ENCODE assay signal across 11 cellular contexts in genomic region chr10:12709516-12709915, GRCh38.
A peak's percentile ranks its signal among the peaks of the same experiment; 100 is the strongest.
DNase-seq lines count a peak whose midpoint lies in the region; ATAC-seq and TF ChIP-seq lines count a peak whose summit lies in the region.
"Had no signal": no experiment of that assay in that cellular context is flagged by ENCODE, and none has a peak within 500 bp of the region (broad histone marks: within the 10 kb centered on the region; RNA-seq: fewer than 3 reads in every experiment).

No MANE protein-coding gene starts in this region.

- H3K79me2 ChIP-seq in GM23338 (replicated peaks; ENCODE audit: insufficient read depth): no peaks in the 10 kb centered on the region
- no peaks in the 10 kb centered on the region for H3K79me2 ChIP-seq in hepatocyte

- 22% methylated on average over 2 of the region's 2 CpGs for WGBS in hepatocyte (ENCODE audit: low lambda C conversion rate, missing lambda C conversion rate)

- H3F3A ChIP-seq in GM23338 (replicated peaks; ENCODE audit: low read depth): no peaks in the 10 kb centered on the region

- H3K4me3 ChIP-seq in AG04450 (ENCODE audit: low read depth, low read length) (no peak overlapping the region), GM23338 (no peak overlapping the region), hepatocyte (no peak overlapping the region)

- H3K27me3 Mint-ChIP-seq in GM23338 (ENCODE audit: insufficient read depth, low read depth, poor library complexity): peaks cover 10% of the 10 kb centered on the region
- H3K27me3 Mint-ChIP-seq in activated naive CD8-positive, alpha-beta T cell treated with anti-CD3 and anti-CD28 coated beads, Interleukin-2, amount 50 U/mL, for 24 hours: no peaks in the 10 kb centered on the region
- H3K27me3 Mint-ChIP-seq: activated naive CD4-positive, alpha-beta T cell treated with anti-CD3 and anti-CD28 coated beads, Interleukin-2, amount 10 ng/mL, durations not matched to agents 7 days and 5 days had no signal

- H3K27ac ChIP-seq in AG04450 (ENCODE audit: low read depth, low read length): peak overlapping the region; percentile 79
- no peak overlapping the region for H3K27ac ChIP-seq in GM23338 (ENCODE audit: low read depth)
- H3K27ac ChIP-seq in hepatocyte: peak overlapping the region; percentile 82

- DNase-seq in AG04450 (ENCODE audit: low read depth, low spot score) (no peak), GM23338 (ENCODE audit: low spot score) (no peak), hepatocyte (ENCODE audit: low spot score) (no peak), GDM1 (lab: John Stamatoyannopoulos, UW) (no peak), Right ventricle myocardium superior (no peak)
- no peak for DNase-seq in activated naive CD8-positive, alpha-beta T cell treated with anti-CD3 and anti-CD28 coated beads, Interleukin-2, amount 50 U/mL, for 24 hours
- DNase-seq: activated naive CD4-positive, alpha-beta T cell treated with anti-CD3 and anti-CD28 coated beads, Interleukin-2, amount 10 ng/mL, durations not matched to agents 7 days and 5 days; NCI-H446 treated with DMSO at 0.1 percent for 48 hours; stimulated activated CD4-positive, alpha-beta T cell treated with anti-CD3 and anti-CD28 coated beads, Interleukin-4, amount 100 ng/mL, for 24 hours had no signal

- no peaks in the 10 kb centered on the region for H3K36me3 ChIP-seq in GM23338 (ENCODE audit: insufficient read depth)
- H3K36me3 ChIP-seq in hepatocyte (replicated peaks; ENCODE audit: insufficient read depth, low read depth): no peaks in the 10 kb centered on the region

- H3K9me3 ChIP-seq in AG04450 (ENCODE audit: control insufficient read depth, insufficient read depth, low read length) (peaks cover 3% of the 10 kb centered on the region; the same call in 1 of the 2 replicates), hepatocyte (ENCODE audit: low read depth) (no peaks in the 10 kb centered on the region)

- H3K4me1 ChIP-seq in GM23338 (ENCODE audit: insufficient read depth): peaks cover 18% of the 10 kb centered on the region
- peaks cover 29% of the 10 kb centered on the region for H3K4me1 ChIP-seq in hepatocyte (ENCODE audit: insufficient read depth)

- no peak overlapping the region for H3K4me3 Mint-ChIP-seq in GM23338
- no peak overlapping the region for H3K4me3 Mint-ChIP-seq in activated naive CD8-positive, alpha-beta T cell treated with anti-CD3 and anti-CD28 coated beads, Interleukin-2, amount 50 U/mL, for 24 hours
- H3K4me3 Mint-ChIP-seq: activated naive CD4-positive, alpha-beta T cell treated with anti-CD3 and anti-CD28 coated beads, Interleukin-2, amount 10 ng/mL, durations not matched to agents 7 days and 5 days had no signal

- H2AFZ ChIP-seq in GM23338: no peak overlapping the region
- H2AFZ ChIP-seq in hepatocyte: no peak overlapping the region

- intact Hi-C loops in Right ventricle myocardium superior (cut with DNase I): no loop called here

- H4K20me1 ChIP-seq in GM23338 (replicated peaks; ENCODE audit: insufficient read depth) (no peaks in the 10 kb centered on the region), hepatocyte (ENCODE audit: insufficient read depth, poor library complexity, severe bottlenecking) (no peaks in the 10 kb centered on the region)

- no peaks in the 10 kb centered on the region for H3K36me3 Mint-ChIP-seq in GM23338 (ENCODE audit: low read depth)
- H3K36me3 Mint-ChIP-seq in activated naive CD8-positive, alpha-beta T cell treated with anti-CD3 and anti-CD28 coated beads, Interleukin-2, amount 50 U/mL, for 24 hours (ENCODE audit: low read depth): no peaks in the 10 kb centered on the region
- H3K36me3 Mint-ChIP-seq: activated naive CD4-positive, alpha-beta T cell treated with anti-CD3 and anti-CD28 coated beads, Interleukin-2, amount 10 ng/mL, durations not matched to agents 7 days and 5 days had no signal

- ATAC-seq in GM23338 (no peak), Right ventricle myocardium superior (ENCODE audit: poor library complexity) (no peak), GM21367 (IDR thresholded peaks at IDR 0.05; ENCODE audit: unreplicated experiment) (no peak), HG03432 (IDR thresholded peaks at IDR 0.05; ENCODE audit: unreplicated experiment) (no peak)
- ATAC-seq in activated naive CD8-positive, alpha-beta T cell treated with anti-CD3 and anti-CD28 coated beads, Interleukin-2, amount 50 U/mL, for 24 hours: no peak

- H3K9me2 ChIP-seq in GM23338 (ENCODE audit: insufficient read depth): no peaks in the 10 kb centered on the region
- H3K9me2 ChIP-seq in hepatocyte (replicated peaks; ENCODE audit: insufficient read depth): no peaks in the 10 kb centered on the region

- TF ChIP-seq CTCF in AG04450 (IDR thresholded peaks at IDR 0.05; ENCODE audit: low read depth, low read length) (no peak), GM23338 (conservative IDR thresholded peaks at IDR 0.05; ENCODE audit: low read depth in 2 of 2) (no peak), hepatocyte (IDR thresholded peaks at IDR 0.05; ENCODE audit: poor library complexity) (no peak)

- peaks cover 41% of the 10 kb centered on the region for H3K4me1 Mint-ChIP-seq in GM23338
- peaks cover 53% of the 10 kb centered on the region for H3K4me1 Mint-ChIP-seq in activated naive CD8-positive, alpha-beta T cell treated with anti-CD3 and anti-CD28 coated beads, Interleukin-2, amount 50 U/mL, for 24 hours

- H3K27me3 ChIP-seq in AG04450 (ENCODE audit: control insufficient read depth, insufficient read depth, low read length): no peaks in the 10 kb centered on the region
- H3K27me3 ChIP-seq in GM23338 (ENCODE audit: insufficient read depth): no peaks in the 10 kb centered on the region
- H3K27me3 ChIP-seq in hepatocyte: no peaks in the 10 kb centered on the region

- CTCF ChIA-PET in AG04450 (lab: Charles Lee): interaction anchor here (0.9 to 6.3 kb wide), 10 partner anchors 19 to 514 kb away, joined by 3 to 93 read pairs (median 8); partner anchors contain the start of genes CDC123, NUDT5 and OPTN

- H3K4me2 ChIP-seq in GM23338 (no peak overlapping the region), hepatocyte (peak overlapping the region; percentile 26)

- 0 out of 2 replicates have a peak overlapping the region, but pooled peaks have one; percentile 40 for H3K27ac Mint-ChIP-seq in GM23338
- H3K27ac Mint-ChIP-seq in activated naive CD8-positive, alpha-beta T cell treated with anti-CD3 and anti-CD28 coated beads, Interleukin-2, amount 50 U/mL, for 24 hours: peak overlapping the region; percentile 65
- H3K27ac Mint-ChIP-seq: activated naive CD4-positive, alpha-beta T cell treated with anti-CD3 and anti-CD28 coated beads, Interleukin-2, amount 10 ng/mL, durations not matched to agents 7 days and 5 days had no signal

- POLR2A ChIA-PET in AG04450 (lab: Yijun Ruan, JAX): interaction anchor here (1.1 kb wide), 1 partner anchor 146 kb away, joined by 3 read pairs; no protein-coding TSS in a partner anchor

- no peaks in the 10 kb centered on the region for H3K9me3 Mint-ChIP-seq in GM23338
- no peaks in the 10 kb centered on the region for H3K9me3 Mint-ChIP-seq in activated naive CD8-positive, alpha-beta T cell treated with anti-CD3 and anti-CD28 coated beads, Interleukin-2, amount 50 U/mL, for 24 hours
- H3K9me3 Mint-ChIP-seq: activated naive CD4-positive, alpha-beta T cell treated with anti-CD3 and anti-CD28 coated beads, Interleukin-2, amount 10 ng/mL, durations not matched to agents 7 days and 5 days had no signal

TF ChIP-seq in GM23338, 12 proteins besides CTCF, POLR2A, EP300 and RAD21:
- TF ChIP-seq CREB1 (CRISPR knock-in tag; IDR thresholded peaks at IDR 0.05; ENCODE audit: low read depth): no peak
